Comparison of ENCODE assay signal across 25 cellular contexts in genomic region chr1:69919129-69919921, GRCh38.
"Had no signal": no experiment of that assay in that cellular context is flagged by ENCODE, and none has a peak within 500 bp of the region (broad histone marks: within the 10 kb centered on the region; RNA-seq: fewer than 3 reads in every experiment).

No MANE protein-coding gene starts in this region.

- H3K4me1 ChIP-seq: breast epithelium, colonic mucosa, gastrocnemius medialis, right lobe of liver had no signal

- FAIRE-seq: astrocyte had no signal

- H3K4me1 Mint-ChIP-seq: activated naive CD8-positive, alpha-beta T cell treated with anti-CD3 and anti-CD28 coated beads for 36 hours; naive B cell; T-helper 17 cell had no signal

- H3K36me3 ChIP-seq: breast epithelium, colonic mucosa, esophagus muscularis mucosa, gastrocnemius medialis, lower lobe of right lung, right lobe of liver, thyroid gland had no signal

- H3K27me3 ChIP-seq: breast epithelium, colonic mucosa, dorsolateral prefrontal cortex, esophagus muscularis mucosa, gastrocnemius medialis, right lobe of liver, thyroid gland had no signal

- ATAC-seq: activated T-cell treated with anti-CD3 and anti-CD28 coated beads, Interleukin-2, amount 50 U/mL, for 4 hours; effector memory CD8-positive, alpha-beta T cell; gastrocnemius medialis; T-helper 17 cell had no signal

- H3K27me3 Mint-ChIP-seq: activated naive CD8-positive, alpha-beta T cell treated with anti-CD3 and anti-CD28 coated beads for 36 hours; effector memory CD8-positive, alpha-beta T cell; naive B cell; T-helper 17 cell had no signal

- H3K36me3 Mint-ChIP-seq: activated naive CD8-positive, alpha-beta T cell treated with anti-CD3 and anti-CD28 coated beads for 36 hours; naive B cell had no signal

- H3K27ac ChIP-seq: breast epithelium, colonic mucosa, dorsolateral prefrontal cortex, esophagus muscularis mucosa, gastrocnemius medialis, lower lobe of right lung, right lobe of liver, thyroid gland had no signal

- H3K4me3 ChIP-seq: breast epithelium, colonic mucosa, dorsolateral prefrontal cortex, esophagus muscularis mucosa, gastrocnemius medialis, lower lobe of right lung, right lobe of liver, smooth muscle cell, thyroid gland had no signal

- H3K4me2 ChIP-seq: smooth muscle cell had no signal

- H3K9me3 ChIP-seq: colonic mucosa, gastrocnemius medialis, lower lobe of right lung, right lobe of liver, thyroid gland had no signal

- H3K27ac Mint-ChIP-seq: activated naive CD8-positive, alpha-beta T cell treated with anti-CD3 and anti-CD28 coated beads for 36 hours; activated T-helper 2 cell treated with anti-CD3 and anti-CD28 coated beads, Interferon-gamma antibody, Interleukin-2, Interleukin-4, amounts not matched to agents 10 μg/mL and 5 μg/mL and 100 μg/mL, durations not matched to agents 14 hours and 24 hours and 36 hours; effector memory CD8-positive, alpha-beta T cell; naive B cell; T-helper 17 cell had no signal

- DNase-seq: activated CD4-positive, alpha-beta T cell treated with anti-CD3 and anti-CD28 coated beads for 4 hours; activated CD4-positive, alpha-beta T cell treated with anti-CD3 and anti-CD28 coated beads, Interleukin-2, amount 50 U/mL, for 48 hours; activated CD4-positive, CD25-positive, alpha-beta regulatory T cell; activated CD8-positive, alpha-beta memory T cell treated with anti-CD3 and anti-CD28 coated beads, Interleukin-2, amount 50 U/mL, for 48 hours; activated naive CD4-positive, alpha-beta T cell treated with Interleukin-2 at 50 U/mL for 16 hours; activated naive CD8-positive, alpha-beta T cell treated with anti-CD3 and anti-CD28 coated beads for 36 hours; activated T-cell treated with anti-CD3 and anti-CD28 coated beads, Interleukin-2, amount 50 U/mL, for 4 hours; colonic mucosa; dorsolateral prefrontal cortex; effector memory CD8-positive, alpha-beta T cell; gastrocnemius medialis; hippocampal formation; lower lobe of right lung; naive B cell; occipital lobe; stimulated activated CD4-positive, alpha-beta T cell treated with anti-CD3 and anti-CD28 coated beads, Interleukin-4, amount 100 ng/mL, for 24 hours; stimulated activated naive CD4-positive, alpha-beta T cell treated with Interleukin-2 at 50 U/mL for 16 hours; T-helper 17 cell; thyroid gland had no signal

- H3K4me3 Mint-ChIP-seq: activated naive CD8-positive, alpha-beta T cell treated with anti-CD3 and anti-CD28 coated beads for 36 hours; activated T-cell treated with anti-CD3 and anti-CD28 coated beads, Interleukin-2, amount 50 U/mL, for 4 hours; effector memory CD8-positive, alpha-beta T cell; naive B cell; T-helper 17 cell had no signal
